1 cellular context compared by ENCODE assay signal in genomic region chr1:26169669-26170471, GRCh38.
TF ChIP-seq lines count a peak whose summit lies in the region.

Gene ZNF593 (plus strand): TSS chr1:26169908. CDS start chr1:26169984, 76 bp downstream.

TF ChIP-seq in GM12878, 131 proteins besides CTCF, POLR2A, EP300 and RAD21 (continued from another document and continues in another):
- no peak for TF ChIP-seq NR2C2 (IDR thresholded peaks at IDR 0.05; ENCODE audit: borderline replicate concordance, control insufficient read depth, insufficient read length, low read depth)
- TF ChIP-seq NR2F1 (conservative IDR thresholded peaks at IDR 0.05), result peak; percentile 85
- no peak for TF ChIP-seq CEBPB (IDR thresholded peaks at IDR 0.05; ENCODE audit: borderline replicate concordance in 1 of 2, low read depth in 2 of 2, low read length in 2 of 2)
- TF ChIP-seq YY1 (IDR thresholded peaks at IDR 0.05; ENCODE audit: low read depth, low read length), result peak; percentile 79
- no peak for TF ChIP-seq ZNF274 (IDR thresholded peaks at IDR 0.05; ENCODE audit: insufficient read depth, insufficient read length)
- TF ChIP-seq PRDM15 (CRISPR knock-in tag; IDR thresholded peaks at IDR 0.05), result peak; percentile 75; the same call in 1 of the 2 replicates
- TF ChIP-seq SREBF2 (IDR thresholded peaks at IDR 0.05; ENCODE audit: low read length), result no peak
- TF ChIP-seq BRCA1 (IDR thresholded peaks at IDR 0.05; ENCODE audit: low read depth, low read length), result peak; percentile 66; the same call in 1 of the 2 replicates
- peak; percentile 81 for TF ChIP-seq NR2C1 (IDR thresholded peaks at IDR 0.05)
- no peak for TF ChIP-seq RBBP5 (conservative IDR thresholded peaks at IDR 0.05)
- TF ChIP-seq SUPT20H (IDR thresholded peaks at IDR 0.05; ENCODE audit: borderline replicate concordance, control insufficient read depth, low read depth, low read length), result no peak
- TF ChIP-seq ESRRA (IDR thresholded peaks at IDR 0.05; ENCODE audit: low read length), result peak; percentile 82; the same call in 1 of the 2 replicates
- TF ChIP-seq USF2 (IDR thresholded peaks at IDR 0.05; ENCODE audit: borderline replicate concordance, low read depth, low read length), result no peak; the same call in 1 of the 2 replicates
- peak; percentile 73 for TF ChIP-seq IKZF1 (conservative IDR thresholded peaks at IDR 0.05)
- peak; percentile 100 for TF ChIP-seq NBN (IDR thresholded peaks at IDR 0.05)
- TF ChIP-seq LARP7 (IDR thresholded peaks at IDR 0.05), result peak; percentile 87; the same call in 1 of the 2 replicates
- peak; percentile 63; the same call in 1 of the 2 replicates for TF ChIP-seq ZNF207 (IDR thresholded peaks at IDR 0.05; ENCODE audit: borderline replicate concordance)
- peak; percentile 49; the same call in 1 of the 2 replicates for TF ChIP-seq TCF12 (IDR thresholded peaks at IDR 0.05; ENCODE audit: low read depth, low read length)
- peak; percentile 56; the same call in 1 of the 2 replicates for TF ChIP-seq IRF4 (IDR thresholded peaks at IDR 0.05; ENCODE audit: low read depth, low read length)
- TF ChIP-seq RUNX3 (IDR thresholded peaks at IDR 0.05; ENCODE audit: low read length), result peak; percentile 45; the same call in 1 of the 2 replicates
- no peak for TF ChIP-seq KAT2A (conservative IDR thresholded peaks at IDR 0.05; ENCODE audit: control insufficient read depth, low read depth, low read length)
- no peak for TF ChIP-seq KLF5 (IDR thresholded peaks at IDR 0.05; ENCODE audit: partially characterized antibody)
- peak; percentile 73 to 92 for TF ChIP-seq BHLHE40 (IDR thresholded peaks at IDR 0.05; ENCODE audit: borderline replicate concordance in 1 of 2, low read depth in 2 of 2, low read length in 1 of 2)
- no peak for TF ChIP-seq CBX3 (IDR thresholded peaks at IDR 0.05; ENCODE audit: borderline replicate concordance, low read depth)
- no peak for TF ChIP-seq E2F4 (IDR thresholded peaks at IDR 0.05; ENCODE audit: low read depth, low read length)
- no peak for TF ChIP-seq STAT1 (conservative IDR thresholded peaks at IDR 0.05)
- TF ChIP-seq MTA2 (IDR thresholded peaks at IDR 0.05; ENCODE audit: low read depth), result no peak
- peak; percentile 92 for TF ChIP-seq NFXL1 (IDR thresholded peaks at IDR 0.05; ENCODE audit: borderline replicate concordance)
- peak; percentile 65 for TF ChIP-seq ZBTB40 (IDR thresholded peaks at IDR 0.05; ENCODE audit: borderline replicate concordance)
- TF ChIP-seq GATAD2B (conservative IDR thresholded peaks at IDR 0.05; ENCODE audit: low read depth), result peak; percentile 93; the same call in 1 of the 2 replicates
- TF ChIP-seq PAX5 (IDR thresholded peaks at IDR 0.05; ENCODE audit: borderline replicate concordance, low read depth, low read length), result peak; percentile 69; the same call in 1 of the 2 replicates
- TF ChIP-seq CHD2 (IDR thresholded peaks at IDR 0.05; ENCODE audit: borderline replicate concordance, low read depth, low read length), result peak; percentile 60
- TF ChIP-seq BACH1 (IDR thresholded peaks at IDR 0.05; ENCODE audit: borderline replicate concordance), result peak; percentile 57; the same call in 1 of the 2 replicates
- peak; percentile 95 for TF ChIP-seq NKRF (conservative IDR thresholded peaks at IDR 0.05)
- peak; percentile 50 for TF ChIP-seq USF1 (IDR thresholded peaks at IDR 0.05; ENCODE audit: borderline replicate concordance, extremely low read length, insufficient read depth, low read depth, low read length)
- peak; percentile 99 for TF ChIP-seq CREM (IDR thresholded peaks at IDR 0.05; ENCODE audit: low read depth)
- TF ChIP-seq RB1 (IDR thresholded peaks at IDR 0.05; ENCODE audit: borderline replicate concordance), result 0 out of 2 replicates have a peak, but pooled peaks have one; percentile 57
- TF ChIP-seq TCF3 (IDR thresholded peaks at IDR 0.05; ENCODE audit: borderline replicate concordance, insufficient read depth, low read depth, low read length), result no peak
- peak; percentile 38; the same call in 1 of the 2 replicates for TF ChIP-seq ATF3 (IDR thresholded peaks at IDR 0.05; ENCODE audit: borderline replicate concordance, extremely low read depth, low read depth, low read length)
- TF ChIP-seq MEF2B (IDR thresholded peaks at IDR 0.05; ENCODE audit: partially characterized antibody, poor library complexity, severe bottlenecking), result peak; percentile 44
- TF ChIP-seq ZNF24 (IDR thresholded peaks at IDR 0.05), result peak; percentile 32; the same call in 1 of the 2 replicates
- TF ChIP-seq SP1 (IDR thresholded peaks at IDR 0.05; ENCODE audit: low read depth, low read length), result peak; percentile 70
- TF ChIP-seq FOXK2 (IDR thresholded peaks at IDR 0.05), result no peak
- no peak for TF ChIP-seq CUX1 (IDR thresholded peaks at IDR 0.05; ENCODE audit: insufficient replicate concordance, low read depth, low read length)
- no peak for TF ChIP-seq WRNIP1 (IDR thresholded peaks at IDR 0.05; ENCODE audit: borderline replicate concordance, low read depth, low read length)
- peak; percentile 49 for TF ChIP-seq RELA (IDR thresholded peaks at IDR 0.05; ENCODE audit: borderline replicate concordance, partially characterized antibody)
